Comparison of ENCODE assay signal across 8 cellular contexts in the genomic region with DNA sequence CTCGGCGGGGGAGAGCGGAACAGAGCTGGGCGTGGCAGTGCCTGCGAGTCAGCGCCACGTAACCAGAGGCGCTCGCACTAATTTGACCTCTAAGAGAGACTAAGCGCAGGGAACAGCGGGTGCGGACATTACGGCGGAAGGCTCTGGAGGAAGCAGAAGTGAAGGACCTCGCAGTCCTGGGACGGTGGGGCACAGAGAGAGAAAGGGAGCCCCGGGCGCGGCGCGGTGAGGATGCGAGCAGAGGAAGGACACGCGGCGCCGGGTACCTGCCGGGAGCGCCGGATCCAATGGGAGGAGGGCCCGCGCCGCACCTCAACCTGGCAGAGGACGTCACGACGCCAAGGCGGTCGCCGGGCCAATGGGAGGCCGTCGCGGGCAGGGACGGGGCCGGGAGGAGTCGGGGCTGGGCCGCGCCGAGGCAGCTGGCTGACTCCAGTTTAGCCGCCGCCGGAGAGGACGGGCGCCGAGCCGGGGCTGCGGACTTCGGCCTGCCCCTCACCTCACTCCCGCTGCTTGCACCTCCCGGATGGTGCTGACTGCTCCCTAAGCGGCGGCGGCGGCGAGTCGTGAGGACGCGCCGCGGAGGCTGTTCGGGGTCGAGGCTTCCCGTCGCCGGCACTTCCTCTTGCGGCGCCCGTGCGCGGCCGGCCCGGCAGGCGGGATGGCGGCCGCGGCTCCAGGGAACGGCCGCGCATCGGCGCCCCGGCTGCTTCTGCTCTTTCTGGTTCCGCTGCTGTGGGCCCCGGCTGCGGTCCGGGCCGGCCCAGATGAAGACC. TPM values are rescaled to one million over a fixed set of nuclear protein-coding genes. Genes with fewer than 3 reads are reported as not detected.
DNase-seq lines count a peak whose midpoint lies in the region; ATAC-seq, FAIRE-seq and TF ChIP-seq lines count a peak whose summit lies in the region.

A gene with protein sequence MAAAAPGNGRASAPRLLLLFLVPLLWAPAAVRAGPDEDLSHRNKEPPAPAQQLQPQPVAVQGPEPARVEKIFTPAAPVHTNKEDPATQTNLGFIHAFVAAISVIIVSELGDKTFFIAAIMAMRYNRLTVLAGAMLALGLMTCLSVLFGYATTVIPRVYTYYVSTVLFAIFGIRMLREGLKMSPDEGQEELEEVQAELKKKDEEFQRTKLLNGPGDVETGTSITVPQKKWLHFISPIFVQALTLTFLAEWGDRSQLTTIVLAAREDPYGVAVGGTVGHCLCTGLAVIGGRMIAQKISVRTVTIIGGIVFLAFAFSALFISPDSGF (plus strand): TSS at position 429 of the 776 bp plus-strand sequence. CDS start 233 bp downstream, at position 662.

- peak in 1 of 2 donors; percentile 94 for TF ChIP-seq POLR2A in vagina (IDR thresholded peaks at IDR 0.05)

- peak; percentile 89 for FAIRE-seq in GM18507 (lab: Jason Lieb, UNC)

- H3K4me1 Mint-ChIP-seq in T-helper 2 cell treated with Interferon-gamma antibody and Interleukin-4, amounts not matched to agents 5 μg/mL and 100 μg/mL, for 36 hours (ENCODE audit: low read depth) = peaks cover 32% of the 10 kb centered on the region

- intact Hi-C loops in ascending aorta (cut with DNase I) = loop anchor here (1.0 to 10.0 kb wide), 11 partner anchors 36 to 1582 kb away; partner anchors contain the start of genes CLOCK, EXOC1, KIT and NOA1
- intact Hi-C loops in right cardiac atrium (cut with DNase I) = loop anchor here in 1 of 4 donors (5.0 kb wide), 1 partner anchor 48 kb away; the partner anchor contains the start of gene SRD5A3
- intact Hi-C loops in vagina (cut with DNase I) = loop anchor here (2.0 to 10.0 kb wide), 3 partner anchors 35 to 151 kb away; partner anchors contain the start of genes CLOCK and SRD5A3

- H3K27ac ChIP-seq in ascending aorta (peak within 1 kb of the TSS; percentile 99 to 100), right cardiac atrium (ENCODE audit: low read length) (peak within 1 kb of the TSS; percentile 96), rectal smooth muscle tissue (ENCODE audit: low read depth, low read length) (peak within 1 kb of the TSS; percentile 98), vagina (peak within 1 kb of the TSS; percentile 99)

- peak within 1 kb of the TSS; percentile 100 for H3K27ac Mint-ChIP-seq in T-helper 2 cell treated with Interferon-gamma antibody and Interleukin-4, amounts not matched to agents 5 μg/mL and 100 μg/mL, for 36 hours

- under 1% methylated on average over 95 of the region's 95 CpGs for WGBS in right cardiac atrium

- no peaks in the 10 kb centered on the region for H3K27me3 ChIP-seq in ascending aorta
- H3K27me3 ChIP-seq in right cardiac atrium (ENCODE audit: control insufficient read depth, insufficient read depth) = no peaks in the 10 kb centered on the region
- H3K27me3 ChIP-seq in rectal smooth muscle tissue (ENCODE audit: control insufficient read depth, insufficient read depth, low read length) = no peaks in the 10 kb centered on the region
- H3K27me3 ChIP-seq in vagina = no peaks in the 10 kb centered on the region

- H3K9ac ChIP-seq in rectal smooth muscle tissue (ENCODE audit: low read length) = peak within 1 kb of the TSS; percentile 79

- peak; percentile 86 for DNase-seq in GM18507 (ENCODE audit: extremely low spot score, insufficient read length, low read depth)
- DNase-seq in NCI-H1930 (lab: John Stamatoyannopoulos, UW) = peak; percentile 85
- peak; percentile 92 for DNase-seq in T-helper 2 cell treated with Interferon-gamma antibody and Interleukin-4, amounts not matched to agents 5 μg/mL and 100 μg/mL, for 36 hours (ENCODE audit: low spot score)
- DNase-seq in ascending aorta (ENCODE audit: low spot score in 2 of 2) = peak; percentile 71 to 95
- DNase-seq in right cardiac atrium = peak; percentile 92 to 96 (median 96)
- peak in 1 of 2 donors; percentile 94 for DNase-seq in vagina (ENCODE audit: extremely low spot score in 2 of 2)

- no peaks in the 10 kb centered on the region for H3K36me3 ChIP-seq in ascending aorta
- no peaks in the 10 kb centered on the region for H3K36me3 ChIP-seq in rectal smooth muscle tissue (ENCODE audit: control insufficient read depth, insufficient read depth, low read length)
- H3K36me3 ChIP-seq in vagina = no peaks in the 10 kb centered on the region

- H3K4me1 ChIP-seq in ascending aorta (peaks cover 0 to 9% of the 10 kb centered on the region in 2 donors), right cardiac atrium (ENCODE audit: control insufficient read depth, insufficient read depth, low read length) (peaks cover 3% of the 10 kb centered on the region), rectal smooth muscle tissue (ENCODE audit: control insufficient read depth, insufficient read depth, low read length) (peaks cover 20% of the 10 kb centered on the region), vagina (peaks cover 31% of the 10 kb centered on the region)

- ATAC-seq in HG02973 (IDR thresholded peaks at IDR 0.05; ENCODE audit: unreplicated experiment) (peak; percentile 94), right cardiac atrium (peak; percentile 98)

- H3K36me3 Mint-ChIP-seq in T-helper 2 cell treated with Interferon-gamma antibody and Interleukin-4, amounts not matched to agents 5 μg/mL and 100 μg/mL, for 36 hours (ENCODE audit: low read depth) = peaks cover 23% of the 10 kb centered on the region

- no peaks in the 10 kb centered on the region for H3K9me3 Mint-ChIP-seq in T-helper 2 cell treated with Interferon-gamma antibody and Interleukin-4, amounts not matched to agents 5 μg/mL and 100 μg/mL, for 36 hours

- H3K9me3 ChIP-seq in ascending aorta (no peaks in the 10 kb centered on the region), right cardiac atrium (ENCODE audit: control insufficient read depth, low read length) (no peaks in the 10 kb centered on the region), vagina (no peaks in the 10 kb centered on the region)

- peak within 1 kb of the TSS; percentile 100 for H3K4me3 Mint-ChIP-seq in T-helper 2 cell treated with Interferon-gamma antibody and Interleukin-4, amounts not matched to agents 5 μg/mL and 100 μg/mL, for 36 hours

- no peaks in the 10 kb centered on the region for H3K27me3 Mint-ChIP-seq in T-helper 2 cell treated with Interferon-gamma antibody and Interleukin-4, amounts not matched to agents 5 μg/mL and 100 μg/mL, for 36 hours (ENCODE audit: low read depth)

- H3K4me3 ChIP-seq in ascending aorta (peak within 1 kb of the TSS; percentile 97 to 98), right cardiac atrium (ENCODE audit: low read length) (peak within 1 kb of the TSS; percentile 80), rectal smooth muscle tissue (ENCODE audit: low read length) (peak within 1 kb of the TSS; percentile 82), vagina (peak within 1 kb of the TSS; percentile 86 to 95)

- no peak for TF ChIP-seq CTCF in ascending aorta (IDR thresholded peaks at IDR 0.05)
- TF ChIP-seq CTCF in vagina (IDR thresholded peaks at IDR 0.05) = no peak

RNA-seq across cellular contexts. Expression of the gene that starts here (rescaled TPM):
- total RNA-seq in ascending aorta = 178 TPM
- 10 to 100 TPM; 45.3 to 89.9 (median 53.1) TPM for total RNA-seq in right cardiac atrium
- polyA plus RNA-seq in right cardiac atrium = 47.1 TPM
- total RNA-seq in vagina = 171 TPM
